In the genomic region with DNA sequence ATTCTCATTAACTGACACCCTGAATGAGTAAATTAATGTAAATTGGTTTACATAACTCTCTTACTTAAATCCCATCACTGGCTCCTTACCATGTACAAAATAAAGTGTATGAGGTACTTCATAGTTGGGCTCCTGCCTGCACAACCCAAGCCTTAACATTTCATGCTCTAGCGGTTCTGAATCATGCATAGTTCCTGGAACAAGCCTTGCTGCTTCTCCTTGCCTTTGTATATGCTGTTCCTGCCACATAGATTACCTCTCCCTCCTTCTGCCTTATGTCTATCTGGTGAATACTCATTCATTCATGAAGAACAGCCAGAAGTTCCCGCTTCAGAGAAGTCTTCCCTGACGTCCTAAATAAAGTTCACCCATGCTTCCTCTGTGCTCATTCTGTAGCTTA, we compare ENCODE assay signal across 16 cellular contexts.
DNase-seq lines count a peak whose midpoint lies in the region; ATAC-seq and TF ChIP-seq lines count a peak whose summit lies in the region.
"Had no signal": no experiment of that assay in that cellular context is flagged by ENCODE, and none has a peak within 500 bp of the region (broad histone marks: within the 10 kb centered on the region; RNA-seq: fewer than 3 reads in every experiment).

No MANE protein-coding gene starts in this region.

- no peaks in the 10 kb centered on the region for H3K4me1 Mint-ChIP-seq in GM23338
- peaks cover 12% of the 10 kb centered on the region for H3K4me1 Mint-ChIP-seq in nephron progenitor cell
- H3K4me1 Mint-ChIP-seq: T-helper 17 cell had no signal

- no peaks in the 10 kb centered on the region for H3K9me3 ChIP-seq in MG63
- H3K9me3 ChIP-seq: A549, HAP-1 had no signal

- in situ Hi-C loops in brain microvascular endothelial cell (cut with HindIII; ENCODE audit: low pct_ligation_motif_present, low sequenced_read_pairs), result no loop called here

- H3K36me3 Mint-ChIP-seq in GM23338 (ENCODE audit: low read depth) (no peaks in the 10 kb centered on the region; the same call in 2 of the 3 replicates), nephron progenitor cell (ENCODE audit: low read depth) (peaks cover 19% of the 10 kb centered on the region)

- no peak overlapping the region for H3K4me2 ChIP-seq in GM23338
- H3K4me2 ChIP-seq: A549 had no signal

- no peaks in the 10 kb centered on the region for H3K9me2 ChIP-seq in GM23338 (ENCODE audit: insufficient read depth)

- H3K27me3 ChIP-seq in GM23338 (ENCODE audit: insufficient read depth) (no peaks in the 10 kb centered on the region), brain microvascular endothelial cell (replicated peaks) (no peaks in the 10 kb centered on the region), MG63 (no peaks in the 10 kb centered on the region)

- no peak for ATAC-seq in GM23338
- ATAC-seq: A549, K562, T-helper 17 cell had no signal

- H3K36me3 ChIP-seq in GM23338 (ENCODE audit: insufficient read depth) (no peaks in the 10 kb centered on the region), brain microvascular endothelial cell (replicated peaks) (no peaks in the 10 kb centered on the region), MG63 (no peaks in the 10 kb centered on the region)
- H3K36me3 ChIP-seq: BLaER1 treated with 17β-estradiol and CSF1 and Interleukin-3, amounts not matched to agents 10 nM and 100 nM; HAP-1 had no signal

- H3K9me3 Mint-ChIP-seq in GM23338 (peaks cover 9% of the 10 kb centered on the region), nephron progenitor cell (peaks cover 40% of the 10 kb centered on the region)

- H2AFZ ChIP-seq in GM23338, result no peak overlapping the region

- H3K4me3 Mint-ChIP-seq in GM23338, result no peak overlapping the region
- H3K4me3 Mint-ChIP-seq in nephron progenitor cell, result no peak overlapping the region
- H3K4me3 Mint-ChIP-seq: T-helper 17 cell had no signal

- no peaks in the 10 kb centered on the region for H3K4me1 ChIP-seq in GM23338 (ENCODE audit: insufficient read depth)
- H3K4me1 ChIP-seq: A549, HAP-1 had no signal

- DNase-seq in NCI-H2196 treated with DMSO at 0.1 percent for 48 hours (lab: John Stamatoyannopoulos, UW; ENCODE audit: unreplicated experiment), result peak; percentile 2
- DNase-seq in NCI-H2196 (lab: John Stamatoyannopoulos, UW; ENCODE audit: unreplicated experiment), result no peak
- DNase-seq in GM23338 (ENCODE audit: low spot score), result peak; percentile 1
- no peak for DNase-seq in nephron progenitor cell
- DNase-seq in stimulated activated naive CD4-positive, alpha-beta T cell treated with Interleukin-2 at 50 U/mL for 16 hours (lab: John Stamatoyannopoulos, UW), result no peak
- DNase-seq in brain microvascular endothelial cell, result no peak
- DNase-seq in MG63, result no peak
- DNase-seq: NCI-H1694 treated with DMSO at 0.1 percent for 48 hours, OCI-M1, SIG-M5, T-helper 17 cell had no signal

- no peaks in the 10 kb centered on the region for H4K20me1 ChIP-seq in GM23338 (replicated peaks; ENCODE audit: insufficient read depth)
- H4K20me1 ChIP-seq: BLaER1 treated with 17β-estradiol and CSF1 and Interleukin-3, amounts not matched to agents 10 nM and 100 nM had no signal

- TF ChIP-seq CTCF in GM23338 (conservative IDR thresholded peaks at IDR 0.05; ENCODE audit: low read depth in 2 of 2) (no peak), VCaP (conservative IDR thresholded peaks at IDR 0.05) (no peak), nephron progenitor cell (IDR thresholded peaks at IDR 0.05) (no peak), brain microvascular endothelial cell (IDR thresholded peaks at IDR 0.05; ENCODE audit: low read depth, low read length, missing control alignments) (no peak)

- no peak overlapping the region for H3K27ac Mint-ChIP-seq in GM23338
- H3K27ac Mint-ChIP-seq in nephron progenitor cell, result peak overlapping the region; percentile 2
- H3K27ac Mint-ChIP-seq: T-helper 17 cell had no signal

- no peaks in the 10 kb centered on the region for H3F3A ChIP-seq in GM23338 (replicated peaks; ENCODE audit: low read depth)

- H3K4me3 ChIP-seq in GM23338 (no peak overlapping the region), brain microvascular endothelial cell (ENCODE audit: low read depth, low read length) (no peak overlapping the region), MG63 (no peak overlapping the region)
- H3K4me3 ChIP-seq: A549; BLaER1 treated with 17β-estradiol and CSF1 and Interleukin-3, amounts not matched to agents 10 nM and 100 nM; HAP-1; K562 had no signal

- H3K79me2 ChIP-seq in GM23338 (replicated peaks; ENCODE audit: insufficient read depth), result no peaks in the 10 kb centered on the region

- H3K27me3 Mint-ChIP-seq in GM23338 (ENCODE audit: insufficient read depth, low read depth, poor library complexity) (no peaks in the 10 kb centered on the region), nephron progenitor cell (ENCODE audit: low read depth, poor library complexity) (no peaks in the 10 kb centered on the region)
- H3K27me3 Mint-ChIP-seq: T-helper 17 cell had no signal

- H3K27ac ChIP-seq in GM23338 (ENCODE audit: low read depth) (no peak overlapping the region), VCaP (peak overlapping the region; percentile 83), brain microvascular endothelial cell (no peak overlapping the region)
- H3K27ac ChIP-seq: A549; BLaER1 treated with 17β-estradiol and CSF1 and Interleukin-3, amounts not matched to agents 10 nM and 100 nM had no signal

TF ChIP-seq in GM23338, 12 proteins besides CTCF, POLR2A, EP300 and RAD21:
- TF ChIP-seq ZNF114 (CRISPR knock-in tag; IDR thresholded peaks at IDR 0.05) (no peak), EZH2phosphoT487 (IDR thresholded peaks at IDR 0.05; ENCODE audit: unreplicated experiment) (no peak)

Comparison
In these comparisons a context has a peak if more than half of its experiments do, and no peak if none do; other contexts are left out.
1. DNase-seq: peak in NCI-H2196 treated with DMSO at 0.1 percent for 48 hours (single experiment) and GM23338 (single experiment); none in NCI-H2196 (single experiment), nephron progenitor cell (single experiment), stimulated activated naive CD4-positive, alpha-beta T cell treated with Interleukin-2 at 50 U/mL for 16 hours (single experiment), brain microvascular endothelial cell (single experiment) and MG63 (single experiment).